In the genomic region with DNA sequence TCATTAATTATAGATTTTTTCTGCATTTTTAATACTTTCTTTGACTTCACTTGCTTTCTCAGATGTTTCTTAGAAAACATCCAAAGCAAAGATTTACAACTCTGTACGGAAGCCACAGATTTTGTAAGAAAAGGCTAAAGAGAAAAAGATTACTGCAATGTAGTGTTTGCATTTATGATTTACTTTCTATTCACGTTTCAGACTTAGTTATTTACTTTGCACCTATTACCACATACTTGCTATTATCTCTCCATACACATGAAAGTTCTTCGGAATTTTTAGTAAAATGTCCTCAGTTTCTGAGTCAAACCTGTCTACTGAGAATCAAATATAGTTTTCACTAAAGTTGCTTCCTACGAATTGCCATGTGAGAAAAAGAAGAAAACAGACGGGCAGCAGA, we compare ENCODE assay signal across 9 cellular contexts.
"Had no signal": no experiment of that assay in that cellular context is flagged by ENCODE, and none has a peak within 500 bp of the region (broad histone marks: within the 10 kb centered on the region; RNA-seq: fewer than 3 reads in every experiment).

No MANE protein-coding gene starts in this region.

- DNase-seq: GM23248, H9, HCEC 1CT, KBM-7 had no signal

- H3K4me1 Mint-ChIP-seq: IgD-negative memory B cell had no signal

- H3K9ac ChIP-seq: GM23248, KMS-11 had no signal

- H3K4me3 Mint-ChIP-seq: H9 had no signal

- H3K4me2 ChIP-seq: KMS-11 had no signal

- FAIRE-seq: H1, H54, HTR-8/SVneo had no signal

- H3K27me3 Mint-ChIP-seq: IgD-negative memory B cell had no signal

- H3K27ac Mint-ChIP-seq: H9, IgD-negative memory B cell had no signal

- H3K27ac ChIP-seq: GM23248, KMS-11 had no signal

- H3K4me3 ChIP-seq: GM23248 had no signal

- H2AFZ ChIP-seq: GM23248 had no signal
